In the genomic region with DNA sequence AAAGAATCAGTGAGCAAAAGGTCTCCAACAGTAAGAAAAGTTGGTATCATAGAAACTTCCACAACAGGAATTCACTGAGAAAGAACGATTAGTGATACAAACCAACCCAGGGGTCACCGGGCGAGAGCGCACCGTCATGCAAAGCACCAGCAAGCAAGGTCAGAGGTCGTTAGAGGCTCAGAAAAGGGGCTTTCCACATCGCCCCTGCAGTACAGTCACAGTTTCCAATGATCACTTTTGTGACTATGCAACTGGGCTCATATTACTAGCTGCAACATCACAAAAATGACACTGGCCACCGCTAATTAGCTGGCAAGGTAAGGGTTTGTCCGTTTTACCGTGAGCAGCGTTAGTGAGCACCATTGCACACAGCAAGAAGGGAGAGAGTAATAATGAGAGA, we compare ENCODE assay signal across 21 cellular contexts.
A peak's percentile ranks its signal among the peaks of the same experiment; 100 is the strongest.
DNase-seq lines count a peak whose midpoint lies in the region; ATAC-seq lines count a peak whose summit lies in the region.
"Had no signal": no experiment of that assay in that cellular context is flagged by ENCODE, and none has a peak within 500 bp of the region (broad histone marks: within the 10 kb centered on the region; RNA-seq: fewer than 3 reads in every experiment).

No MANE protein-coding gene starts in this region.

- H3K9me3 ChIP-seq in T-helper 17 cell (ENCODE audit: control insufficient read depth, low read length, poor library complexity, severe bottlenecking) (no peaks in the 10 kb centered on the region), GM23248 (ENCODE audit: low read depth) (no peaks in the 10 kb centered on the region)
- H3K9me3 ChIP-seq: Caco-2, MG63 had no signal

- H3K9ac ChIP-seq in GM23248, result no peak overlapping the region

- H3K27me3 Mint-ChIP-seq in activated T-cell treated with anti-CD3 and anti-CD28 coated beads, Interleukin-2, amount 50 U/mL, for 72 hours (ENCODE audit: low read depth), result peaks cover 6% of the 10 kb centered on the region
- H3K27me3 Mint-ChIP-seq in T-helper 17 cell, result peaks cover 26% of the 10 kb centered on the region
- H3K27me3 Mint-ChIP-seq in activated naive CD8-positive, alpha-beta T cell treated with anti-CD3 and anti-CD28 coated beads for 36 hours, result no peaks in the 10 kb centered on the region

- H3K4me1 Mint-ChIP-seq in activated T-cell treated with anti-CD3 and anti-CD28 coated beads, Interleukin-2, amount 50 U/mL, for 72 hours (ENCODE audit: low read depth), result peaks cover 56% of the 10 kb centered on the region
- H3K4me1 Mint-ChIP-seq in T-helper 17 cell, result peaks cover 13% of the 10 kb centered on the region
- H3K4me1 Mint-ChIP-seq in activated naive CD8-positive, alpha-beta T cell treated with anti-CD3 and anti-CD28 coated beads for 36 hours, result peaks cover 30% of the 10 kb centered on the region

- H3K79me2 ChIP-seq in GM23248 (ENCODE audit: insufficient read depth), result no peaks in the 10 kb centered on the region

- H3K36me3 ChIP-seq in GM23248 (ENCODE audit: low read depth), result no peaks in the 10 kb centered on the region
- H3K36me3 ChIP-seq: MG63 had no signal

- no peak overlapping the region for H3K4me3 ChIP-seq in GM23248
- H3K4me3 ChIP-seq: MG63, PC-9 had no signal

- ATAC-seq in activated T-cell treated with anti-CD3 and anti-CD28 coated beads, Interleukin-2, amount 50 U/mL, for 72 hours (replicated peaks in 1 of 2), result peak; percentile 20 to 41
- ATAC-seq in T-helper 17 cell, result no peak

- no peaks in the 10 kb centered on the region for H4K20me1 ChIP-seq in GM23248 (ENCODE audit: insufficient read depth)

- H3K4me3 Mint-ChIP-seq in activated T-cell treated with anti-CD3 and anti-CD28 coated beads, Interleukin-2, amount 50 U/mL, for 72 hours, result peak overlapping the region in 1 of 2 donors; percentile 36
- peak overlapping the region; percentile 9 for H3K4me3 Mint-ChIP-seq in T-helper 17 cell
- H3K4me3 Mint-ChIP-seq in activated naive CD8-positive, alpha-beta T cell treated with anti-CD3 and anti-CD28 coated beads for 36 hours, result no peak overlapping the region
- H3K4me3 Mint-ChIP-seq: CD14-positive monocyte had no signal

- no peak overlapping the region for H2AFZ ChIP-seq in GM23248
- H2AFZ ChIP-seq: PC-9 had no signal

- peak overlapping the region; percentile 22 for H3K27ac Mint-ChIP-seq in activated T-cell treated with anti-CD3 and anti-CD28 coated beads, Interleukin-2, amount 50 U/mL, for 72 hours
- no peak overlapping the region for H3K27ac Mint-ChIP-seq in T-helper 17 cell
- H3K27ac Mint-ChIP-seq in activated naive CD8-positive, alpha-beta T cell treated with anti-CD3 and anti-CD28 coated beads for 36 hours, result no peak overlapping the region
- H3K27ac Mint-ChIP-seq: CD14-positive monocyte had no signal

- H3K9me3 Mint-ChIP-seq in activated T-cell treated with anti-CD3 and anti-CD28 coated beads, Interleukin-2, amount 50 U/mL, for 72 hours, result no peaks in the 10 kb centered on the region
- H3K9me3 Mint-ChIP-seq in activated naive CD8-positive, alpha-beta T cell treated with anti-CD3 and anti-CD28 coated beads for 36 hours, result no peaks in the 10 kb centered on the region

- H3K27me3 ChIP-seq in GM23248 (replicated peaks; ENCODE audit: insufficient read depth), result no peaks in the 10 kb centered on the region; the same call in 1 of the 2 replicates
- H3K27me3 ChIP-seq: MG63 had no signal

- no peak overlapping the region for H3K4me2 ChIP-seq in GM23248 (ENCODE audit: unreplicated experiment)
- H3K4me2 ChIP-seq: PC-9 had no signal

- H3K27ac ChIP-seq in GM23248, result no peak overlapping the region
- H3K27ac ChIP-seq: PC-9 had no signal

- 31 to 36% methylated on average over 11 of the region's 11 CpGs for WGBS in GM23248 (ENCODE audit: low coverage in 1 of 2, low lambda C conversion rate in 2 of 2, missing lambda C conversion rate in 2 of 2), 2 experiments

- no peaks in the 10 kb centered on the region for H3K4me1 ChIP-seq in GM23248 (ENCODE audit: insufficient read depth)
- H3K4me1 ChIP-seq: Caco-2 had no signal

- peak; percentile 10 to 19 for DNase-seq in activated T-cell treated with anti-CD3 and anti-CD28 coated beads, Interleukin-2, amount 50 U/mL, for 72 hours
- DNase-seq in activated T-cell treated with anti-CD3 and anti-CD28 coated beads for 4 hours, result no peak
- no peak for DNase-seq in T-helper 17 cell
- DNase-seq in activated naive CD8-positive, alpha-beta T cell treated with anti-CD3 and anti-CD28 coated beads for 36 hours, result peak; percentile 6
- DNase-seq in stimulated activated CD8-positive, alpha-beta memory T cell treated with anti-CD3 and anti-CD28 coated beads, Interleukin-4, amount 100 ng/mL, for 48 hours, result peak; percentile 37
- DNase-seq in cerebellar nuclear complex (lab: John Stamatoyannopoulos, UW), result no peak
- no peak for DNase-seq in GM23248
- DNase-seq: ACHN, AML-193, Caco-2, EL, H7, IMR-90, Karpas-422, MG63, NCI-H1092, NCI-H2081 treated with DMSO at 0.1 percent for 48 hours, NCI-H510A treated with DMSO at 0.1 percent for 48 hours, NCI-H82, PC-9 had no signal

- H3K36me3 Mint-ChIP-seq in activated T-cell treated with anti-CD3 and anti-CD28 coated beads, Interleukin-2, amount 50 U/mL, for 72 hours (ENCODE audit: insufficient read depth in 2 of 2), result no peaks in the 10 kb centered on the region
- no peaks in the 10 kb centered on the region for H3K36me3 Mint-ChIP-seq in T-helper 17 cell (ENCODE audit: low read depth)
- H3K36me3 Mint-ChIP-seq in activated naive CD8-positive, alpha-beta T cell treated with anti-CD3 and anti-CD28 coated beads for 36 hours, result no peaks in the 10 kb centered on the region
- H3K36me3 Mint-ChIP-seq: CD14-positive monocyte had no signal

- H3F3A ChIP-seq in GM23248 (ENCODE audit: insufficient read depth), result no peaks in the 10 kb centered on the region

- no peaks in the 10 kb centered on the region for H3K9me2 ChIP-seq in GM23248 (ENCODE audit: insufficient read depth)

- in situ Hi-C loops in GM23248 (cut with MboI), result no loop called here

Comparison
In these comparisons a context has a peak if more than half of its experiments do, and no peak if none do; other contexts are left out.
1. DNase-seq: peak in activated T-cell treated with anti-CD3 and anti-CD28 coated beads, Interleukin-2, amount 50 U/mL, for 72 hours (2 of 2), activated naive CD8-positive, alpha-beta T cell treated with anti-CD3 and anti-CD28 coated beads for 36 hours (single experiment) and stimulated activated CD8-positive, alpha-beta memory T cell treated with anti-CD3 and anti-CD28 coated beads, Interleukin-4, amount 100 ng/mL, for 48 hours (single experiment); none in activated T-cell treated with anti-CD3 and anti-CD28 coated beads for 4 hours (single experiment), T-helper 17 cell (0 of 3), cerebellar nuclear complex (0 of 2) and GM23248 (single experiment).